In the genomic region with DNA sequence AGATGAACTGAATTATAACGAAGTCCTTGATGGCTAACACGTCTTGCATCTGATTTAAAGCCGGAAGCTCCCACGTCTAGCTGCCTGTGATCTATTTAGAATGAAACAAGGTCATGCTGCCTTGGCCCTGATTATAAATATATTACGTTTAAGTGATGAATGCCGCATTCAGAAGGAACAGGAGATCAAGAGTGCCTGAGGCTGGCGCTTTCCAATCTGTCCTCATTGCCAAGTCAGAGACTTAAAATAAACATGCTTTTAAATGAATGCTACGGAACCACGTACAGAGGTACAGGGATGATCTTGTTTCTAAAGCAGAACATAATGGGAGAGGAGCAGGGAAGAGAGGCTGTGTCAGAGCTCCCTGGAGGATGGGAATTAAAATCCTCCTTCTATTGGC, we compare ENCODE assay signal across 1 cellular context.
TF ChIP-seq lines count a peak whose summit lies in the region.

No MANE protein-coding gene starts in this region.

TF ChIP-seq in PFSK-1, 5 proteins besides CTCF, POLR2A, EP300 and RAD21 (continued from another document):
- peak; percentile 52; the same call in 1 of the 2 replicates for TF ChIP-seq TAF1 (IDR thresholded peaks at IDR 0.05; ENCODE audit: borderline replicate concordance, insufficient read depth, low read length)
- TF ChIP-seq SIN3A (IDR thresholded peaks at IDR 0.05; ENCODE audit: borderline replicate concordance, insufficient read depth, low read length): no peak
